16 cellular contexts compared by ENCODE assay signal in the genomic region with DNA sequence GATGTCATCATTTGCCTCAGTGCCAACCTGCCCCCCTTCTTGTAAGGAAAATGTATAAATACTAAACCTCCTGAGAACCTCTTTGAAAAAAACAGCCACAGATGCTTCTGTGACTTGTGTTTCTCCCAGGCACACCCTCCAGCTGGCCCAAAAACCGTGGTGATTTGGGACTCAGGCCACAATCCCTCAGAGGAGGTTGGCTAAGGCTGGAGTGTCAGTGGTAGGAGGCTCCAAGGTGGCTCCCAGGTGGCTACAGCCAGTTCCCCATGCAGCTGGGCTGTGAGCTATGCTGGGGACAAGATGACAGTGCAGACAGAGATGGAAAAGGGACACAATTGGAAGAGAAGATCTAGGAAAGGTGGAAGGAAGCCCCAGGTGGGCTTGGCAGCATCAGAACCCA.
DNase-seq lines count a peak whose midpoint lies in the region; ATAC-seq and TF ChIP-seq lines count a peak whose summit lies in the region.
"Had no signal": no experiment of that assay in that cellular context is flagged by ENCODE, and none has a peak within 500 bp of the region (broad histone marks: within the 10 kb centered on the region; RNA-seq: fewer than 3 reads in every experiment).

No MANE protein-coding gene starts in this region.

- H3K9me3 Mint-ChIP-seq in glutamatergic neuron (ENCODE audit: unreplicated experiment): peaks cover 13% of the 10 kb centered on the region
- no peaks in the 10 kb centered on the region for H3K9me3 Mint-ChIP-seq in activated naive CD4-positive, alpha-beta T cell treated with anti-CD3 and anti-CD28 coated beads for 36 hours

- no peak overlapping the region for H3K27ac Mint-ChIP-seq in glutamatergic neuron (ENCODE audit: unreplicated experiment)
- H3K27ac Mint-ChIP-seq in activated naive CD4-positive, alpha-beta T cell treated with anti-CD3 and anti-CD28 coated beads for 36 hours: no peak overlapping the region
- H3K27ac Mint-ChIP-seq: CD14-positive monocyte; CD4-positive, alpha-beta memory T cell; GM23338 had no signal

- H3K4me1 Mint-ChIP-seq in glutamatergic neuron (ENCODE audit: low read depth, unreplicated experiment): peaks cover 7% of the 10 kb centered on the region
- H3K4me1 Mint-ChIP-seq in activated naive CD4-positive, alpha-beta T cell treated with anti-CD3 and anti-CD28 coated beads for 36 hours (ENCODE audit: low read depth): no peaks in the 10 kb centered on the region
- H3K4me1 Mint-ChIP-seq: CD14-positive monocyte had no signal

- H3K27me3 ChIP-seq in H7 (ENCODE audit: control insufficient read depth, insufficient read depth, low read length) (peaks cover 13% of the 10 kb centered on the region), colonic mucosa (no peaks in the 10 kb centered on the region), heart right ventricle (peaks cover 0 to 8% (median 0%) of the 10 kb centered on the region in 7 donors)
- H3K27me3 ChIP-seq: BLaER1 had no signal

- no peak overlapping the region for H3K9ac ChIP-seq in colonic mucosa (ENCODE audit: low read depth in 2 of 2, low read length in 2 of 2)
- H3K9ac ChIP-seq: BLaER1 had no signal

- no peak overlapping the region for H3K27ac ChIP-seq in colonic mucosa
- no peak overlapping the region for H3K27ac ChIP-seq in heart right ventricle
- H3K27ac ChIP-seq: BLaER1 had no signal

- CTCF ChIA-PET in activated naive CD4-positive, alpha-beta T cell treated with anti-CD3 and anti-CD28 coated beads for 36 hours (lab: Charles Lee): no interaction called here

- TF ChIP-seq CTCF in colonic mucosa (IDR thresholded peaks at IDR 0.05): no peak
- no peak for TF ChIP-seq CTCF in glutamatergic neuron (IDR thresholded peaks at IDR 0.05; ENCODE audit: partially characterized antibody, unreplicated experiment)
- no peak for TF ChIP-seq CTCF in heart right ventricle (IDR thresholded peaks at IDR 0.05)

- H3K36me3 ChIP-seq in H7 (replicated peaks; ENCODE audit: control insufficient read depth, insufficient read depth, low read length): no peaks in the 10 kb centered on the region
- no peaks in the 10 kb centered on the region for H3K36me3 ChIP-seq in colonic mucosa
- H3K36me3 ChIP-seq in heart right ventricle: no peaks in the 10 kb centered on the region
- H3K36me3 ChIP-seq: BLaER1 had no signal

- H3K4me3 ChIP-seq in H7 (ENCODE audit: insufficient read depth, low read depth, low read length) (no peak overlapping the region), colonic mucosa (no peak overlapping the region), heart right ventricle (no peak overlapping the region)
- H3K4me3 ChIP-seq: BLaER1, GM23338 had no signal

- intact Hi-C loops in colonic mucosa (cut with DNase I) (no loop called here), heart right ventricle (cut with DNase I) (no loop called here)
- intact Hi-C loops in activated naive CD4-positive, alpha-beta T cell treated with anti-CD3 and anti-CD28 coated beads for 36 hours (cut with micrococcal nuclease): no loop called here

- H3K9me3 ChIP-seq in colonic mucosa (no peaks in the 10 kb centered on the region), heart right ventricle (peaks cover 0 to 17% (median 0%) of the 10 kb centered on the region in 11 donors)

- H3K4me3 Mint-ChIP-seq in glutamatergic neuron (ENCODE audit: unreplicated experiment): peak overlapping the region; percentile 0
- H3K4me3 Mint-ChIP-seq in activated naive CD4-positive, alpha-beta T cell treated with anti-CD3 and anti-CD28 coated beads for 36 hours: no peak overlapping the region
- H3K4me3 Mint-ChIP-seq: CD14-positive monocyte; CD4-positive, alpha-beta memory T cell; GM23338; H9 had no signal

- peaks cover 5% of the 10 kb centered on the region for H3K27me3 Mint-ChIP-seq in glutamatergic neuron (ENCODE audit: unreplicated experiment)
- peaks cover 17% of the 10 kb centered on the region for H3K27me3 Mint-ChIP-seq in activated naive CD4-positive, alpha-beta T cell treated with anti-CD3 and anti-CD28 coated beads for 36 hours (ENCODE audit: low read depth)

- DNase-seq in H7 (peak; percentile 1), colonic mucosa (peak; percentile 7), glutamatergic neuron (no peak), pons (ENCODE audit: low spot score) (peak; percentile 12), heart right ventricle (no peak), SIG-M5 (lab: John Stamatoyannopoulos, UW) (no peak)
- DNase-seq in activated CD4-positive, alpha-beta T cell treated with anti-CD3 and anti-CD28 coated beads, Interleukin-2, amount 50 U/mL, for 1 hour: no peak
- no peak for DNase-seq in activated naive CD4-positive, alpha-beta T cell treated with anti-CD3 and anti-CD28 coated beads for 36 hours
- DNase-seq: 8988T; CD4-positive, alpha-beta memory T cell; GDM1; H9; IMR-90 had no signal

- H3K4me1 ChIP-seq in colonic mucosa (no peaks in the 10 kb centered on the region), heart right ventricle (peaks cover 0 to 16% (median 0%) of the 10 kb centered on the region in 9 donors)
- H3K4me1 ChIP-seq: BLaER1 had no signal

- peaks cover 20% of the 10 kb centered on the region for H3K36me3 Mint-ChIP-seq in glutamatergic neuron (ENCODE audit: unreplicated experiment)
- H3K36me3 Mint-ChIP-seq in activated naive CD4-positive, alpha-beta T cell treated with anti-CD3 and anti-CD28 coated beads for 36 hours (ENCODE audit: low read depth): no peaks in the 10 kb centered on the region
- H3K36me3 Mint-ChIP-seq: CD14-positive monocyte; CD4-positive, alpha-beta memory T cell had no signal

- 19 to 42% methylated on average over 1 of the region's 1 CpG for WGBS in heart right ventricle, 2 donors

- ATAC-seq in heart right ventricle: no peak
- ATAC-seq: GM23338 had no signal

Comparison
In these comparisons a context has a peak if more than half of its experiments do, and no peak if none do; other contexts are left out.
1. DNase-seq: peak in H7 (single experiment), colonic mucosa (single experiment) and pons (single experiment); none in glutamatergic neuron (single experiment), activated CD4-positive, alpha-beta T cell treated with anti-CD3 and anti-CD28 coated beads, Interleukin-2, amount 50 U/mL, for 1 hour (single experiment), heart right ventricle (0 of 2), SIG-M5 (single experiment) and activated naive CD4-positive, alpha-beta T cell treated with anti-CD3 and anti-CD28 coated beads for 36 hours (single experiment).